In genomic region chr16:29809031-29809747, GRCh38 we compare ENCODE assay signal across 8 cellular contexts. TPM values are rescaled to one million over a fixed set of nuclear protein-coding genes. Genes with fewer than 3 reads are reported as not detected.
DNase-seq lines count a peak whose midpoint lies in the region; ATAC-seq lines count a peak whose summit lies in the region.

No MANE protein-coding gene starts in this region.

- WGBS in right cardiac atrium = 75% methylated on average over 31 of the region's 31 CpGs

- ATAC-seq in right cardiac atrium (no peak), HG02973 (IDR thresholded peaks at IDR 0.05; ENCODE audit: unreplicated experiment) (no peak), HG03439 (IDR thresholded peaks at IDR 0.05; ENCODE audit: unreplicated experiment) (no peak)
- ATAC-seq in stimulated activated naive CD8-positive, alpha-beta T cell treated with anti-CD3 and anti-CD28 coated beads, Interleukin-15, amount 100 ng/mL, for 72 hours = no peak

- peak overlapping the region; percentile 94 for H3K27ac Mint-ChIP-seq in activated CD4-positive, alpha-beta memory T cell treated with anti-CD3 and anti-CD28 coated beads, Interleukin-2, amount 10 ng/mL, durations not matched to agents 7 days and 5 days
- peak overlapping the region in 1 of 2 donors; percentile 91 for H3K27ac Mint-ChIP-seq in stimulated activated naive CD8-positive, alpha-beta T cell treated with anti-CD3 and anti-CD28 coated beads, Interleukin-15, amount 100 ng/mL, for 72 hours

- POLR2A ChIA-PET in activated CD4-positive, alpha-beta memory T cell treated with anti-CD3 and anti-CD28 coated beads, Interleukin-2, amount 10 ng/mL, durations not matched to agents 7 days and 5 days (lab: Charles Lee) = interaction anchor here (0.7 to 10.8 kb wide), 13 partner anchors 8 to 256 kb away, joined by 3 to 260 read pairs (median 14); partner anchors contain the start of genes ALDOA, HIRIP3, INO80E and KCTD13

- H3K27ac ChIP-seq in right cardiac atrium (ENCODE audit: low read length) = no peak overlapping the region

- CTCF ChIA-PET in activated CD4-positive, alpha-beta memory T cell treated with anti-CD3 and anti-CD28 coated beads, Interleukin-2, amount 10 ng/mL, durations not matched to agents 7 days and 5 days (lab: Charles Lee) = interaction anchor here (0.9 to 3.7 kb wide), 8 partner anchors 9 to 118 kb away, joined by 3 to 71 read pairs (median 14); partner anchors contain the start of genes CDIPT, KIF22, MVP and PAGR1

- in situ Hi-C loops in G401 (cut with HindIII; ENCODE audit: low sequenced_read_pairs) = no loop called here

- H3K4me1 ChIP-seq in right cardiac atrium (ENCODE audit: control insufficient read depth, insufficient read depth, low read length) = peaks cover 2% of the 10 kb centered on the region

- H3K4me1 Mint-ChIP-seq in activated CD4-positive, alpha-beta memory T cell treated with anti-CD3 and anti-CD28 coated beads, Interleukin-2, amount 10 ng/mL, durations not matched to agents 7 days and 5 days = peaks cover 62% of the 10 kb centered on the region
- peaks cover 73% of the 10 kb centered on the region for H3K4me1 Mint-ChIP-seq in stimulated activated naive CD8-positive, alpha-beta T cell treated with anti-CD3 and anti-CD28 coated beads, Interleukin-15, amount 100 ng/mL, for 72 hours

- DNase-seq in NCI-H2227 (lab: John Stamatoyannopoulos, UW; ENCODE audit: unreplicated experiment) (peak; percentile 46), NCI-H2227 treated with DMSO at 0.1 percent for 48 hours (lab: John Stamatoyannopoulos, UW) (no peak), right cardiac atrium (peak; percentile 40 to 74 (median 72)), G401 (ENCODE audit: low spot score) (no peak)
- DNase-seq in activated CD4-positive, alpha-beta memory T cell treated with anti-CD3 and anti-CD28 coated beads, Interleukin-2, amount 10 ng/mL, durations not matched to agents 7 days and 5 days = no peak
- DNase-seq in stimulated activated naive CD8-positive, alpha-beta T cell treated with anti-CD3 and anti-CD28 coated beads, Interleukin-15, amount 100 ng/mL, for 72 hours = no peak

- peaks cover 44% of the 10 kb centered on the region for H3K36me3 Mint-ChIP-seq in activated CD4-positive, alpha-beta memory T cell treated with anti-CD3 and anti-CD28 coated beads, Interleukin-2, amount 10 ng/mL, durations not matched to agents 7 days and 5 days (ENCODE audit: low read depth)

- no peak overlapping the region for H3K4me3 ChIP-seq in right cardiac atrium (ENCODE audit: low read length)

- intact Hi-C loops in right cardiac atrium (cut with DNase I) = no loop called here

- H3K9me3 ChIP-seq in right cardiac atrium (ENCODE audit: control insufficient read depth, low read length) = no peaks in the 10 kb centered on the region

- H3K4me3 Mint-ChIP-seq in activated CD4-positive, alpha-beta memory T cell treated with anti-CD3 and anti-CD28 coated beads, Interleukin-2, amount 10 ng/mL, durations not matched to agents 7 days and 5 days = peak overlapping the region; percentile 92
- peak overlapping the region; percentile 88 to 89 for H3K4me3 Mint-ChIP-seq in stimulated activated naive CD8-positive, alpha-beta T cell treated with anti-CD3 and anti-CD28 coated beads, Interleukin-15, amount 100 ng/mL, for 72 hours

- peaks cover 11% of the 10 kb centered on the region for H3K27me3 Mint-ChIP-seq in activated CD4-positive, alpha-beta memory T cell treated with anti-CD3 and anti-CD28 coated beads, Interleukin-2, amount 10 ng/mL, durations not matched to agents 7 days and 5 days
- peaks cover 13% of the 10 kb centered on the region for H3K27me3 Mint-ChIP-seq in stimulated activated naive CD8-positive, alpha-beta T cell treated with anti-CD3 and anti-CD28 coated beads, Interleukin-15, amount 100 ng/mL, for 72 hours

- H3K9me3 Mint-ChIP-seq in activated CD4-positive, alpha-beta memory T cell treated with anti-CD3 and anti-CD28 coated beads, Interleukin-2, amount 10 ng/mL, durations not matched to agents 7 days and 5 days = no peaks in the 10 kb centered on the region
- H3K9me3 Mint-ChIP-seq in stimulated activated naive CD8-positive, alpha-beta T cell treated with anti-CD3 and anti-CD28 coated beads, Interleukin-15, amount 100 ng/mL, for 72 hours = no peaks in the 10 kb centered on the region

- no peaks in the 10 kb centered on the region for H3K27me3 ChIP-seq in right cardiac atrium (ENCODE audit: control insufficient read depth, insufficient read depth)

RNA-seq across cellular contexts. Expression of gene PRRT2, which starts 2.8 kb away (rescaled TPM):
- 1 to 10 TPM in 1 of 2 experiments, under 1 TPM in 1; 0.91 to 1.0 TPM for total RNA-seq in activated CD4-positive, alpha-beta memory T cell treated with anti-CD3 and anti-CD28 coated beads, Interleukin-2, amount 10 ng/mL, durations not matched to agents 7 days and 5 days
- total RNA-seq in right cardiac atrium = 1 to 10 TPM; 2.5 to 5.0 (median 4.4) TPM
- 4.8 TPM for polyA plus RNA-seq in right cardiac atrium
- 4.7 and 6.2 TPM in 2 replicates for total RNA-seq in G401 (2014; rRNA removed; shearing (Covaris generic))

RNA-seq across cellular contexts. Expression of gene MAZ, which starts 2.9 kb away (rescaled TPM):
- 100 to 1,000 TPM; 365 to 376 TPM for total RNA-seq in activated CD4-positive, alpha-beta memory T cell treated with anti-CD3 and anti-CD28 coated beads, Interleukin-2, amount 10 ng/mL, durations not matched to agents 7 days and 5 days
- 100 to 1,000 TPM in 3 of 4 donors, 10 to 100 TPM in 1; 82.3 to 113 (median 104) TPM for total RNA-seq in right cardiac atrium
- polyA plus RNA-seq in right cardiac atrium = 69.3 TPM
- total RNA-seq in G401 (2014; rRNA removed; shearing (Covaris generic)) = 469 and 478 TPM in 2 replicates

RNA-seq across cellular contexts. Expression of gene PAGR1, which starts 6.8 kb away (rescaled TPM):
- 10 to 100 TPM; 26.6 to 28.4 TPM for total RNA-seq in activated CD4-positive, alpha-beta memory T cell treated with anti-CD3 and anti-CD28 coated beads, Interleukin-2, amount 10 ng/mL, durations not matched to agents 7 days and 5 days
- total RNA-seq in right cardiac atrium = 10 to 100 TPM; 13.7 to 20.3 (median 15.2) TPM
- 33.8 TPM for polyA plus RNA-seq in right cardiac atrium
- 69.9 and 78.4 TPM in 2 replicates for total RNA-seq in G401 (2014; rRNA removed; shearing (Covaris generic))

RNA-seq across cellular contexts. Expression of gene MVP, which starts 11.1 kb away (rescaled TPM):
- total RNA-seq in activated CD4-positive, alpha-beta memory T cell treated with anti-CD3 and anti-CD28 coated beads, Interleukin-2, amount 10 ng/mL, durations not matched to agents 7 days and 5 days = 100 to 1,000 TPM; 167 TPM
- total RNA-seq in right cardiac atrium = 10 to 100 TPM; 48.2 to 73.9 (median 64.0) TPM
- 50.6 TPM for polyA plus RNA-seq in right cardiac atrium
- 17.2 and 32.7 TPM in 2 replicates for total RNA-seq in G401 (2014; rRNA removed; shearing (Covaris generic))

RNA-seq across cellular contexts. Expression of gene KIF22, which starts 18.6 kb away (rescaled TPM):
- total RNA-seq in activated CD4-positive, alpha-beta memory T cell treated with anti-CD3 and anti-CD28 coated beads, Interleukin-2, amount 10 ng/mL, durations not matched to agents 7 days and 5 days = 100 to 1,000 TPM; 187 to 192 TPM
- 10 to 100 TPM; 19.0 to 53.8 (median 41.6) TPM for total RNA-seq in right cardiac atrium
- polyA plus RNA-seq in right cardiac atrium = 89.6 TPM
- total RNA-seq in G401 (2014; rRNA removed; shearing (Covaris generic)) = 169 and 171 TPM in 2 replicates

Comparison
In these comparisons a context has a peak if more than half of its experiments do, and no peak if none do; other contexts are left out.
1. DNase-seq: peak in NCI-H2227 (single experiment) and right cardiac atrium (3 of 3); none in NCI-H2227 treated with DMSO at 0.1 percent for 48 hours (single experiment), activated CD4-positive, alpha-beta memory T cell treated with anti-CD3 and anti-CD28 coated beads, Interleukin-2, amount 10 ng/mL, durations not matched to agents 7 days and 5 days (single experiment), stimulated activated naive CD8-positive, alpha-beta T cell treated with anti-CD3 and anti-CD28 coated beads, Interleukin-15, amount 100 ng/mL, for 72 hours (0 of 2) and G401 (single experiment).